Comparison of ENCODE assay signal across 8 cellular contexts in genomic region chr9:138022121-138022741, GRCh38.
A peak's percentile ranks its signal among the peaks of the same experiment; 100 is the strongest.
DNase-seq lines count a peak whose midpoint lies in the region; ATAC-seq and TF ChIP-seq lines count a peak whose summit lies in the region.

No MANE protein-coding gene starts in this region.

- no peak overlapping the region for H3K27ac ChIP-seq in neuronal stem cell (replicated peaks; ENCODE audit: low read length)

- no peak overlapping the region for H3K9ac ChIP-seq in neuronal stem cell (ENCODE audit: low read depth, low read length, poor library complexity)

- no peak overlapping the region for H4K8ac ChIP-seq in neuronal stem cell (ENCODE audit: low read depth, low read length)

- peak; percentile 23 for TF ChIP-seq CTCF in GM10266 (IDR thresholded peaks at IDR 0.05; ENCODE audit: control insufficient read depth, insufficient read depth, low read depth, missing control alignments)
- peak; percentile 10 to 64 for TF ChIP-seq CTCF in brain (conservative IDR thresholded peaks at IDR 0.05)

- H2AK5ac ChIP-seq in neuronal stem cell (ENCODE audit: low read depth, low read length), result peak overlapping the region; percentile 42

- no peak overlapping the region for H2BK120ac ChIP-seq in neuronal stem cell (ENCODE audit: low read depth, low read length)

- H2AFZ ChIP-seq in neuronal stem cell (ENCODE audit: low read length), result peak overlapping the region; percentile 56

- H3K9me3 Mint-ChIP-seq in brain, result no peaks in the 10 kb centered on the region

- no peak overlapping the region for H3K14ac ChIP-seq in neuronal stem cell (ENCODE audit: low read length)

- peak overlapping the region in 1 of 5 experiments; percentile 38 for H3K4me3 Mint-ChIP-seq in brain

- no peak overlapping the region for H2BK15ac ChIP-seq in neuronal stem cell (ENCODE audit: low read length)

- peaks cover 0 to 13% of the 10 kb centered on the region in 2 donors for H3K9me3 ChIP-seq in neuronal stem cell (replicated peaks in 1 of 2; ENCODE audit: control insufficient read depth in 2 of 2, insufficient read depth in 1 of 2, low read depth in 1 of 2, low read length in 2 of 2)

- peak overlapping the region; percentile 49 for H3K4me2 ChIP-seq in neuronal stem cell (ENCODE audit: insufficient read depth, low read length, poor library complexity, severe bottlenecking)

- H3K18ac ChIP-seq in neuronal stem cell (ENCODE audit: low read length), result peak overlapping the region; percentile 35

- no peaks in the 10 kb centered on the region for H3K36me3 ChIP-seq in neuronal stem cell (replicated peaks in 1 of 2; ENCODE audit: control insufficient read depth in 2 of 2, insufficient read depth in 2 of 2, low read length in 2 of 2)

- ATAC-seq in HG02763 (IDR thresholded peaks at IDR 0.05; ENCODE audit: unreplicated experiment), result no peak
- no peak for ATAC-seq in HG03039 (IDR thresholded peaks at IDR 0.05; ENCODE audit: unreplicated experiment)

- H3K4me1 ChIP-seq in neuronal stem cell (ENCODE audit: control insufficient read depth in 2 of 2, insufficient read depth in 1 of 2, low read depth in 1 of 2, low read length in 2 of 2), result peaks cover 0 to 3% of the 10 kb centered on the region in 2 donors

- H3K36me3 Mint-ChIP-seq in brain, result peaks cover 25% of the 10 kb centered on the region

- no CpG with 5 or more reads among the region's 17 CpGs for WGBS in neuronal stem cell (ENCODE audit: extremely low coverage in 2 of 2, insufficient read length in 2 of 2, insufficient replicate concordance in 1 of 2), 2 donors

- H2BK5ac ChIP-seq in neuronal stem cell (ENCODE audit: low read length), result no peak overlapping the region

- H3K23ac ChIP-seq in neuronal stem cell (ENCODE audit: low read depth, low read length, poor library complexity), result peak overlapping the region; percentile 5

- peaks cover 57% of the 10 kb centered on the region for H3K27me3 Mint-ChIP-seq in brain

- H3K79me1 ChIP-seq in neuronal stem cell (ENCODE audit: low read depth, low read length), result no peaks in the 10 kb centered on the region

- H3K4me1 Mint-ChIP-seq in brain, result no peaks in the 10 kb centered on the region

- no peak overlapping the region for H3K4me3 ChIP-seq in neuronal stem cell (ENCODE audit: low read length in 2 of 2)

- H3K27ac Mint-ChIP-seq in brain, result no peak overlapping the region

- H4K91ac ChIP-seq in neuronal stem cell (ENCODE audit: low read depth, low read length, poor library complexity), result no peak overlapping the region

- DNase-seq in GM10266 (ENCODE audit: extremely low spot score), result no peak
- peak; percentile 27 for DNase-seq in NCI-H1694 treated with DMSO at 0.1 percent for 48 hours (lab: John Stamatoyannopoulos, UW)
- DNase-seq in neuronal stem cell (ENCODE audit: low spot score), result no peak
- DNase-seq in GOT3 (lab: John Stamatoyannopoulos, UW), result no peak
- DNase-seq in central memory CD4-positive, alpha-beta T cell, result no peak

- H2BK12ac ChIP-seq in neuronal stem cell (ENCODE audit: low read length), result no peak overlapping the region

- H3K4ac ChIP-seq in neuronal stem cell (ENCODE audit: low read length), result no peak overlapping the region

- peaks cover 10 to 62% (median 26%) of the 10 kb centered on the region in 3 experiments for H3K27me3 ChIP-seq in neuronal stem cell (ENCODE audit: control insufficient read depth in 3 of 3, insufficient read depth in 3 of 3, low read depth in 1 of 3, low read length in 3 of 3)
